In the genomic region with DNA sequence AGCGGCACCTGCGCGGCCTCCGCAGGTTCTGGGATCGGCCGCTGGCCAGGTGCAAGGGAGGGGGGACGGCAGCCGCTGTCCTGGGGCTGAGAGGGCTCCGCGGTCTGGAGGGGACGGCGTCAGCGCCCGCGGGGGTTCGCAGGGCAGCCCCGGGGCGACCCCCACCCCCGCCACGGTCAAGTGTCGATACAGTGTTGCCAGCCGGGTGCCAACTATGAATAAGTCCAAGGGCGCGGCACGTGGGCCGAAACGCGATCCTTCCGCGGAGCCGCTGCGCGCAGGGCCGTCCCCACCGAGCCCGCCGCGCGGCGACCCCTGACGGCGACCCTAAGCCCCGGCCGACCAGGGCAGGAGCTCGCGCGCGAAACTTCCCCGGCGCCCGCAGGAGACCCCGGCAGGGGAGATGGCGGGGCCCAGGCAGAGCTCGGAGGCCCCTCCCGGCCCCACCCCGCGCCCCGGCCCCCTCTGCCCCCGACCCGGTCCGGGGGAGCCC, we compare ENCODE assay signal across 8 cellular contexts. TPM values are rescaled to one million over a fixed set of nuclear protein-coding genes. Genes with fewer than 3 reads are reported as not detected.
A peak's percentile ranks its signal among the peaks of the same experiment; 100 is the strongest.
DNase-seq lines count a peak whose midpoint lies in the region; ATAC-seq and TF ChIP-seq lines count a peak whose summit lies in the region.

No MANE protein-coding gene starts in this region.

- H3K4me1 Mint-ChIP-seq in activated T-helper 17 cell treated with anti-CD3 and anti-CD28 coated beads, Interleukin-2, amount 50 U/mL, for 72 hours, result peaks cover 29% of the 10 kb centered on the region

- H3K9me3 Mint-ChIP-seq in activated T-helper 17 cell treated with anti-CD3 and anti-CD28 coated beads, Interleukin-2, amount 50 U/mL, for 72 hours, result no peaks in the 10 kb centered on the region

- no peaks in the 10 kb centered on the region for H3K36me3 ChIP-seq in cardiac muscle cell
- no peaks in the 10 kb centered on the region for H3K36me3 ChIP-seq in prostate gland

- peak; percentile 44 to 74 for DNase-seq in NCI-H2081 (lab: John Stamatoyannopoulos, UW)
- DNase-seq in NCI-H2081 treated with DMSO at 0.1 percent for 48 hours (lab: John Stamatoyannopoulos, UW), result no peak
- DNase-seq in NCI-H2196 treated with DMSO at 0.1 percent for 48 hours (lab: John Stamatoyannopoulos, UW; ENCODE audit: unreplicated experiment), result peak; percentile 47
- DNase-seq in cardiac muscle cell (ENCODE audit: low read depth in 1 of 2, low spot score in 1 of 2), result peak; percentile 33 to 37
- DNase-seq in prostate gland (ENCODE audit: low spot score), result peak; percentile 49
- DNase-seq in NCI-H1694 (lab: John Stamatoyannopoulos, UW), result no peak

- intact Hi-C loops in prostate gland (cut with DNase I), result no loop called here

- H3K9me3 ChIP-seq in cardiac muscle cell (ENCODE audit: low read depth) (no peaks in the 10 kb centered on the region), prostate gland (no peaks in the 10 kb centered on the region)

- WGBS in prostate gland, result under 1% methylated on average over 39 of the region's 61 CpGs

- TF ChIP-seq CTCF in cardiac muscle cell (IDR thresholded peaks at IDR 0.05; ENCODE audit: low read depth, low read length) (no peak), prostate gland (IDR thresholded peaks at IDR 0.05) (peak in 1 of 4 experiments; percentile 8)

- peaks cover 8% of the 10 kb centered on the region for H3K27me3 ChIP-seq in cardiac muscle cell
- H3K27me3 ChIP-seq in prostate gland (replicated peaks; ENCODE audit: insufficient read depth), result no peaks in the 10 kb centered on the region

- ATAC-seq in activated T-helper 17 cell treated with anti-CD3 and anti-CD28 coated beads, Interleukin-2, amount 50 U/mL, for 72 hours (replicated peaks), result peak; percentile 13
- no peak for ATAC-seq in HG02798 (IDR thresholded peaks at IDR 0.05; ENCODE audit: poor library complexity, unreplicated experiment)

- peak; percentile 77 for TF ChIP-seq POLR2A in prostate gland (IDR thresholded peaks at IDR 0.05)

- H3K4me3 ChIP-seq in cardiac muscle cell (peak overlapping the region; percentile 86), prostate gland (peak overlapping the region; percentile 68 to 87)

- peak overlapping the region; percentile 62 for H3K4me3 Mint-ChIP-seq in activated T-helper 17 cell treated with anti-CD3 and anti-CD28 coated beads, Interleukin-2, amount 50 U/mL, for 72 hours

- H3K4me1 ChIP-seq in cardiac muscle cell (ENCODE audit: low read depth), result peaks cover 14% of the 10 kb centered on the region
- peaks cover 11% of the 10 kb centered on the region for H3K4me1 ChIP-seq in prostate gland (replicated peaks)

- no peak overlapping the region for H3K27ac Mint-ChIP-seq in activated T-helper 17 cell treated with anti-CD3 and anti-CD28 coated beads, Interleukin-2, amount 50 U/mL, for 72 hours

- no peaks in the 10 kb centered on the region for H3K27me3 Mint-ChIP-seq in activated T-helper 17 cell treated with anti-CD3 and anti-CD28 coated beads, Interleukin-2, amount 50 U/mL, for 72 hours

- no peak overlapping the region for H3K27ac ChIP-seq in cardiac muscle cell
- H3K27ac ChIP-seq in prostate gland, result peak overlapping the region; percentile 92 to 94

- peaks cover 29% of the 10 kb centered on the region for H3K36me3 Mint-ChIP-seq in activated T-helper 17 cell treated with anti-CD3 and anti-CD28 coated beads, Interleukin-2, amount 50 U/mL, for 72 hours (ENCODE audit: low read depth)

RNA-seq across cellular contexts. Expression of gene AGPAT3, which starts 0.7 kb away (rescaled TPM):
- total RNA-seq in activated T-helper 17 cell treated with anti-CD3 and anti-CD28 coated beads, Interleukin-2, amount 50 U/mL, for 72 hours, result 10 to 100 TPM; 44.8 to 100.0 TPM
- 19.4 and 23.6 TPM in 2 replicates for total RNA-seq in cardiac muscle cell
- polyA plus RNA-seq in cardiac muscle cell, result 12.4 and 20.1 TPM in 2 replicates
- total RNA-seq in prostate gland, result 10 to 100 TPM; 31.3 to 53.5 TPM

Comparison
In these comparisons a context has a peak if more than half of its experiments do, and no peak if none do; other contexts are left out.
1. DNase-seq: peak in NCI-H2081 (2 of 2), NCI-H2196 treated with DMSO at 0.1 percent for 48 hours (single experiment), cardiac muscle cell (2 of 2) and prostate gland (single experiment); none in NCI-H2081 treated with DMSO at 0.1 percent for 48 hours (single experiment) and NCI-H1694 (single experiment).